Comparison of ENCODE assay signal across 13 cellular contexts in genomic region chr7:66542528-66543373, GRCh38.
DNase-seq lines count a peak whose midpoint lies in the region; ATAC-seq and TF ChIP-seq lines count a peak whose summit lies in the region.
"Had no signal": no experiment of that assay in that cellular context is flagged by ENCODE, and none has a peak within 500 bp of the region (broad histone marks: within the 10 kb centered on the region; RNA-seq: fewer than 3 reads in every experiment).

No MANE protein-coding gene starts in this region.

- peak overlapping the region; percentile 69 for H3K27ac ChIP-seq in cardiac muscle cell
- H3K27ac ChIP-seq in right atrium auricular region: no peak overlapping the region
- no peak overlapping the region for H3K27ac ChIP-seq in upper lobe of right lung
- no peak overlapping the region for H3K27ac ChIP-seq in effector memory CD4-positive, alpha-beta T cell (ENCODE audit: insufficient read depth, low read length, poor library complexity, severe bottlenecking)
- no peak overlapping the region for H3K27ac ChIP-seq in vagina
- H3K27ac ChIP-seq: VCaP had no signal

- H3K36me3 ChIP-seq in cardiac muscle cell (no peaks in the 10 kb centered on the region), right atrium auricular region (peaks cover 29% of the 10 kb centered on the region), kidney epithelial cell (ENCODE audit: control insufficient read depth, insufficient read depth, low read length) (no peaks in the 10 kb centered on the region), upper lobe of right lung (peaks cover 34% of the 10 kb centered on the region), vagina (peaks cover 0 to 43% of the 10 kb centered on the region in 2 donors)
- peaks cover 11% of the 10 kb centered on the region for H3K36me3 ChIP-seq in effector memory CD4-positive, alpha-beta T cell (ENCODE audit: control insufficient read depth, insufficient read depth, low read length)

- peaks cover 2% of the 10 kb centered on the region for H3K4me1 Mint-ChIP-seq in activated naive CD8-positive, alpha-beta T cell treated with anti-CD3 and anti-CD28 coated beads, Interleukin-2, amount 10 ng/mL, durations not matched to agents 7 days and 5 days

- H3K4me3 Mint-ChIP-seq in activated naive CD8-positive, alpha-beta T cell treated with anti-CD3 and anti-CD28 coated beads, Interleukin-2, amount 10 ng/mL, durations not matched to agents 7 days and 5 days: no peak overlapping the region

- no peaks in the 10 kb centered on the region for H3K27me3 Mint-ChIP-seq in activated naive CD8-positive, alpha-beta T cell treated with anti-CD3 and anti-CD28 coated beads, Interleukin-2, amount 10 ng/mL, durations not matched to agents 7 days and 5 days

- H3K9me3 Mint-ChIP-seq in activated naive CD8-positive, alpha-beta T cell treated with anti-CD3 and anti-CD28 coated beads, Interleukin-2, amount 10 ng/mL, durations not matched to agents 7 days and 5 days: no peaks in the 10 kb centered on the region

- no peak for TF ChIP-seq CTCF in cardiac muscle cell (IDR thresholded peaks at IDR 0.05; ENCODE audit: low read depth, low read length)
- no peak for TF ChIP-seq CTCF in right atrium auricular region (IDR thresholded peaks at IDR 0.05)
- TF ChIP-seq CTCF in kidney epithelial cell (IDR thresholded peaks at IDR 0.05; ENCODE audit: insufficient read depth, low read length, poor library complexity, severe bottlenecking): no peak
- TF ChIP-seq CTCF in upper lobe of right lung (IDR thresholded peaks at IDR 0.05): no peak
- no peak for TF ChIP-seq CTCF in vagina (IDR thresholded peaks at IDR 0.05)

- POLR2A ChIA-PET in activated naive CD8-positive, alpha-beta T cell treated with anti-CD3 and anti-CD28 coated beads, Interleukin-2, amount 10 ng/mL, durations not matched to agents 7 days and 5 days (lab: Charles Lee): no interaction called here

- H3K4me1 ChIP-seq in cardiac muscle cell (ENCODE audit: low read depth) (peaks cover 15% of the 10 kb centered on the region), right atrium auricular region (peaks cover 0 to 18% of the 10 kb centered on the region in 2 donors), upper lobe of right lung (no peaks in the 10 kb centered on the region), vagina (no peaks in the 10 kb centered on the region)
- H3K4me1 ChIP-seq in effector memory CD4-positive, alpha-beta T cell (ENCODE audit: control insufficient read depth, insufficient read depth, low read length, poor library complexity, severe bottlenecking): no peaks in the 10 kb centered on the region

- H3K4me3 ChIP-seq in cardiac muscle cell: no peak overlapping the region
- no peak overlapping the region for H3K4me3 ChIP-seq in right atrium auricular region
- no peak overlapping the region for H3K4me3 ChIP-seq in kidney epithelial cell (ENCODE audit: low read depth, low read length)
- no peak overlapping the region for H3K4me3 ChIP-seq in upper lobe of right lung
- H3K4me3 ChIP-seq in effector memory CD4-positive, alpha-beta T cell (ENCODE audit: insufficient read depth, low read depth, low read length, poor library complexity, severe bottlenecking): no peak overlapping the region
- no peak overlapping the region for H3K4me3 ChIP-seq in vagina

- TF ChIP-seq POLR2A in vagina (IDR thresholded peaks at IDR 0.05): no peak

- intact Hi-C loops in upper lobe of right lung (cut with DNase I): no loop called here
- intact Hi-C loops in vagina (cut with DNase I): no loop called here

- H3K27me3 ChIP-seq in cardiac muscle cell (no peaks in the 10 kb centered on the region), right atrium auricular region (no peaks in the 10 kb centered on the region), kidney epithelial cell (ENCODE audit: control insufficient read depth, insufficient read depth, low read length) (no peaks in the 10 kb centered on the region), upper lobe of right lung (no peaks in the 10 kb centered on the region), vagina (no peaks in the 10 kb centered on the region)
- H3K27me3 ChIP-seq in effector memory CD4-positive, alpha-beta T cell (replicated peaks; ENCODE audit: control insufficient read depth, insufficient read depth, low read length, poor library complexity, severe bottlenecking): no peaks in the 10 kb centered on the region

- DNase-seq in cardiac muscle cell (ENCODE audit: low read depth in 1 of 2, low spot score in 1 of 2) (peak; percentile 33 to 83), right atrium auricular region (ENCODE audit: low spot score) (no peak), kidney epithelial cell (ENCODE audit: low read depth) (peak; percentile 31), upper lobe of right lung (no peak), vagina (ENCODE audit: extremely low spot score in 2 of 2) (no peak), NCI-H526 (lab: John Stamatoyannopoulos, UW) (no peak)
- no peak for DNase-seq in activated naive CD8-positive, alpha-beta T cell treated with anti-CD3 and anti-CD28 coated beads, Interleukin-2, amount 10 ng/mL, durations not matched to agents 7 days and 5 days
- no peak for DNase-seq in effector memory CD4-positive, alpha-beta T cell
- DNase-seq: activated naive CD4-positive, alpha-beta T cell treated with anti-CD3 and anti-CD28 coated beads, Interleukin-2, amount 50 U/mL, for 16 hours; stimulated activated CD4-positive, alpha-beta T cell treated with anti-CD3 and anti-CD28 coated beads, Interleukin-12 subunit alpha, Interleukin-12 subunit beta, amount 100 ng/mL, for 4 hours; stimulated activated naive CD4-positive, alpha-beta T cell treated with Interleukin-2 at 50 U/mL for 16 hours had no signal

- H3K9me3 ChIP-seq in cardiac muscle cell (ENCODE audit: low read depth) (no peaks in the 10 kb centered on the region), right atrium auricular region (no peaks in the 10 kb centered on the region), upper lobe of right lung (no peaks in the 10 kb centered on the region), vagina (no peaks in the 10 kb centered on the region)
- no peaks in the 10 kb centered on the region for H3K9me3 ChIP-seq in effector memory CD4-positive, alpha-beta T cell (ENCODE audit: control insufficient read depth, low read length)

- no peak for ATAC-seq in activated naive CD8-positive, alpha-beta T cell treated with anti-CD3 and anti-CD28 coated beads, Interleukin-2, amount 10 ng/mL, durations not matched to agents 7 days and 5 days (ENCODE audit: low read depth)
- peak; percentile 17 for ATAC-seq in upper lobe of right lung
- ATAC-seq: esophagus mucosa had no signal

- peaks cover 4% of the 10 kb centered on the region for H3K36me3 Mint-ChIP-seq in activated naive CD8-positive, alpha-beta T cell treated with anti-CD3 and anti-CD28 coated beads, Interleukin-2, amount 10 ng/mL, durations not matched to agents 7 days and 5 days

- peak overlapping the region; percentile 68 for H3K27ac Mint-ChIP-seq in activated naive CD8-positive, alpha-beta T cell treated with anti-CD3 and anti-CD28 coated beads, Interleukin-2, amount 10 ng/mL, durations not matched to agents 7 days and 5 days

Comparison
In these comparisons a context has a peak if more than half of its experiments do, and no peak if none do; other contexts are left out.
1. DNase-seq: peak in cardiac muscle cell (2 of 2) and kidney epithelial cell (single experiment); none in right atrium auricular region (single experiment), activated naive CD8-positive, alpha-beta T cell treated with anti-CD3 and anti-CD28 coated beads, Interleukin-2, amount 10 ng/mL, durations not matched to agents 7 days and 5 days (single experiment), upper lobe of right lung (single experiment), effector memory CD4-positive, alpha-beta T cell (0 of 3), vagina (0 of 2) and NCI-H526 (0 of 2).